In the genomic region with DNA sequence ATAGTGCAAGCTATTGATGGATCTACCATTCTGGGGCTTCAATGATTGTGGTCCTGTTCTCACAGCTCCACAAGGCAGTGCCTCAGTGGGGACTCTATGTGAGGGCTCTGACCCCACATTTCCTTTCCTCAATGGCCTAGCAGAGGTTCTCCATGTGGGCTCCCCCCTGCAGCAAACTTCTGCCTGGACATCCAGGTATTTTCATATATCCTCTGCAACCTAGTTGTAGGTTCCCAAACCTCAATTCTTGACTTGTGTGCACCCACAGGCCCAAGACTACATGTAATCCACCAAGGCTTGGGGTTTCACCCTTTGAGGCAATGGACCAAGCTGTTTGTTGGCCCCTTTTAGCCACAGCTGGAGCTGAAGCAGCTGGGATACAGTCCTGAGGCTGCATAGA, we compare ENCODE assay signal across 39 cellular contexts. TPM values are rescaled to one million over a fixed set of nuclear protein-coding genes. Genes with fewer than 3 reads are reported as not detected.
"Had no signal": no experiment of that assay in that cellular context is flagged by ENCODE, and none has a peak within 500 bp of the region (broad histone marks: within the 10 kb centered on the region; RNA-seq: fewer than 3 reads in every experiment).

No MANE protein-coding gene starts in this region.

- H3K4me3 ChIP-seq: ascending aorta, cardiac muscle cell had no signal

- H3K27ac ChIP-seq: ascending aorta, cardiac muscle cell, WERI-Rb-1 had no signal

- H3K27ac Mint-ChIP-seq: activated CD4-positive, alpha-beta memory T cell treated with anti-CD3 and anti-CD28 coated beads, Interleukin-2, amount 10 ng/mL, durations not matched to agents 7 days and 5 days; activated CD4-positive, alpha-beta T cell treated with anti-CD3 and anti-CD28 coated beads for 36 hours; activated CD4-positive, alpha-beta T cell treated with anti-CD3 and anti-CD28 coated beads, Interleukin-2, amount 10 ng/mL, durations not matched to agents 7 days and 5 days; activated CD8-positive, alpha-beta memory T cell treated with anti-CD3 and anti-CD28 coated beads, Interleukin-2, amount 10 ng/mL, durations not matched to agents 7 days and 5 days; activated CD8-positive, alpha-beta T cell treated with anti-CD3 and anti-CD28 coated beads, Interleukin-2, amount 10 ng/mL, durations not matched to agents 7 days and 5 days; activated naive CD4-positive, alpha-beta T cell treated with anti-CD3 and anti-CD28 coated beads, Interleukin-2, amount 10 ng/mL, durations not matched to agents 7 days and 5 days; activated naive CD4-positive, alpha-beta T cell treated with anti-CD3 and anti-CD28 coated beads, Interleukin-2, amount 50 U/mL, for 24 hours; activated naive CD8-positive, alpha-beta T cell; activated naive CD8-positive, alpha-beta T cell treated with anti-CD3 and anti-CD28 coated beads, Interleukin-2, amount 10 ng/mL, durations not matched to agents 7 days and 5 days; activated naive CD8-positive, alpha-beta T cell treated with anti-CD3 and anti-CD28 coated beads, Interleukin-2, amount 50 U/mL, for 24 hours; activated T-cell treated with anti-CD3 and anti-CD28 coated beads, Interleukin-2, amount 50 U/mL, for 24 hours; activated T-helper 2 cell treated with anti-CD3 and anti-CD28 coated beads, Interferon-gamma antibody, Interleukin-2, Interleukin-4, amounts not matched to agents 10 μg/mL and 5 μg/mL and 100 μg/mL, durations not matched to agents 14 hours and 24 hours and 36 hours; brain; T-helper 1 cell treated with Interleukin-12 subunit alpha and Interleukin-12 subunit beta and Interleukin-4 antibody, amounts not matched to agents 30 μg/mL and 1 μg/mL, for 36 hours; T-helper 2 cell treated with Interferon-gamma antibody and Interleukin-4, amounts not matched to agents 5 μg/mL and 100 μg/mL, for 36 hours; WTC11 had no signal

- H3K4me3 Mint-ChIP-seq: activated CD4-positive, alpha-beta memory T cell treated with anti-CD3 and anti-CD28 coated beads, Interleukin-2, amount 10 ng/mL, durations not matched to agents 7 days and 5 days; activated CD4-positive, alpha-beta T cell treated with anti-CD3 and anti-CD28 coated beads for 36 hours; activated CD4-positive, alpha-beta T cell treated with anti-CD3 and anti-CD28 coated beads, Interleukin-2, amount 10 ng/mL, durations not matched to agents 7 days and 5 days; activated CD8-positive, alpha-beta memory T cell treated with anti-CD3 and anti-CD28 coated beads, Interleukin-2, amount 10 ng/mL, durations not matched to agents 7 days and 5 days; activated CD8-positive, alpha-beta T cell treated with anti-CD3 and anti-CD28 coated beads, Interleukin-2, amount 10 ng/mL, durations not matched to agents 7 days and 5 days; activated naive CD4-positive, alpha-beta T cell treated with anti-CD3 and anti-CD28 coated beads, Interleukin-2, amount 10 ng/mL, durations not matched to agents 7 days and 5 days; activated naive CD4-positive, alpha-beta T cell treated with anti-CD3 and anti-CD28 coated beads, Interleukin-2, amount 50 U/mL, for 24 hours; activated naive CD8-positive, alpha-beta T cell; activated naive CD8-positive, alpha-beta T cell treated with anti-CD3 and anti-CD28 coated beads, Interleukin-2, amount 10 ng/mL, durations not matched to agents 7 days and 5 days; activated naive CD8-positive, alpha-beta T cell treated with anti-CD3 and anti-CD28 coated beads, Interleukin-2, amount 50 U/mL, for 24 hours; activated T-cell treated with anti-CD3 and anti-CD28 coated beads, Interleukin-2, amount 50 U/mL, for 24 hours; brain; central memory CD8-positive, alpha-beta T cell; T-helper 1 cell treated with Interleukin-12 subunit alpha and Interleukin-12 subunit beta and Interleukin-4 antibody, amounts not matched to agents 30 μg/mL and 1 μg/mL, for 36 hours; T-helper 2 cell treated with Interferon-gamma antibody and Interleukin-4, amounts not matched to agents 5 μg/mL and 100 μg/mL, for 36 hours; WTC11 had no signal

- ATAC-seq: activated CD4-positive, alpha-beta T cell treated with anti-CD3 and anti-CD28 coated beads for 36 hours; activated CD4-positive, CD25-positive, alpha-beta regulatory T cell treated with anti-CD3 and anti-CD28 coated beads, Interleukin-2, amount 50 U/mL, for 24 hours; activated CD8-positive, alpha-beta memory T cell treated with anti-CD3 and anti-CD28 coated beads, Interleukin-2, amount 10 ng/mL, durations not matched to agents 7 days and 5 days; activated CD8-positive, alpha-beta T cell treated with anti-CD3 and anti-CD28 coated beads, Interleukin-2, amount 10 ng/mL, durations not matched to agents 7 days and 5 days; activated naive CD8-positive, alpha-beta T cell treated with anti-CD3 and anti-CD28 coated beads, Interleukin-2, amount 50 U/mL, for 24 hours; WTC11 had no signal

- H3K27me3 Mint-ChIP-seq: activated CD4-positive, alpha-beta memory T cell treated with anti-CD3 and anti-CD28 coated beads, Interleukin-2, amount 10 ng/mL, durations not matched to agents 7 days and 5 days; activated CD4-positive, alpha-beta T cell treated with anti-CD3 and anti-CD28 coated beads for 36 hours; activated CD4-positive, alpha-beta T cell treated with anti-CD3 and anti-CD28 coated beads, Interleukin-2, amount 10 ng/mL, durations not matched to agents 7 days and 5 days; activated CD8-positive, alpha-beta memory T cell treated with anti-CD3 and anti-CD28 coated beads, Interleukin-2, amount 10 ng/mL, durations not matched to agents 7 days and 5 days; activated naive CD4-positive, alpha-beta T cell treated with anti-CD3 and anti-CD28 coated beads, Interleukin-2, amount 10 ng/mL, durations not matched to agents 7 days and 5 days; activated naive CD4-positive, alpha-beta T cell treated with anti-CD3 and anti-CD28 coated beads, Interleukin-2, amount 50 U/mL, for 24 hours; activated naive CD8-positive, alpha-beta T cell; activated naive CD8-positive, alpha-beta T cell treated with anti-CD3 and anti-CD28 coated beads, Interleukin-2, amount 10 ng/mL, durations not matched to agents 7 days and 5 days; activated naive CD8-positive, alpha-beta T cell treated with anti-CD3 and anti-CD28 coated beads, Interleukin-2, amount 50 U/mL, for 24 hours; activated T-cell treated with anti-CD3 and anti-CD28 coated beads, Interleukin-2, amount 50 U/mL, for 24 hours; central memory CD8-positive, alpha-beta T cell had no signal

- H3K4me1 Mint-ChIP-seq: activated CD4-positive, alpha-beta memory T cell treated with anti-CD3 and anti-CD28 coated beads, Interleukin-2, amount 10 ng/mL, durations not matched to agents 7 days and 5 days; activated CD4-positive, alpha-beta T cell treated with anti-CD3 and anti-CD28 coated beads for 36 hours; activated CD4-positive, alpha-beta T cell treated with anti-CD3 and anti-CD28 coated beads, Interleukin-2, amount 10 ng/mL, durations not matched to agents 7 days and 5 days; activated CD8-positive, alpha-beta memory T cell treated with anti-CD3 and anti-CD28 coated beads, Interleukin-2, amount 10 ng/mL, durations not matched to agents 7 days and 5 days; activated naive CD4-positive, alpha-beta T cell treated with anti-CD3 and anti-CD28 coated beads, Interleukin-2, amount 10 ng/mL, durations not matched to agents 7 days and 5 days; activated naive CD4-positive, alpha-beta T cell treated with anti-CD3 and anti-CD28 coated beads, Interleukin-2, amount 50 U/mL, for 24 hours; activated naive CD8-positive, alpha-beta T cell treated with anti-CD3 and anti-CD28 coated beads, Interleukin-2, amount 10 ng/mL, durations not matched to agents 7 days and 5 days; activated naive CD8-positive, alpha-beta T cell treated with anti-CD3 and anti-CD28 coated beads, Interleukin-2, amount 50 U/mL, for 24 hours; brain; central memory CD8-positive, alpha-beta T cell had no signal

- DNase-seq: activated CD4-positive, alpha-beta memory T cell treated with anti-CD3 and anti-CD28 coated beads, Interleukin-2, amount 10 ng/mL, durations not matched to agents 7 days and 5 days; activated CD4-positive, alpha-beta T cell treated with anti-CD3 and anti-CD28 coated beads for 1 hour; activated CD4-positive, alpha-beta T cell treated with anti-CD3 and anti-CD28 coated beads for 36 hours; activated CD4-positive, alpha-beta T cell treated with anti-CD3 and anti-CD28 coated beads for 48 hours; activated CD4-positive, alpha-beta T cell treated with anti-CD3 and anti-CD28 coated beads, Interleukin-2, amount 10 ng/mL, durations not matched to agents 7 days and 5 days; activated CD4-positive, alpha-beta T cell treated with anti-CD3 and anti-CD28 coated beads, Interleukin-2, amount 50 U/mL, for 48 hours; activated CD4-positive, CD25-positive, alpha-beta regulatory T cell; activated CD8-positive, alpha-beta memory T cell treated with anti-CD3 and anti-CD28 coated beads for 24 hours; activated CD8-positive, alpha-beta memory T cell treated with anti-CD3 and anti-CD28 coated beads, Interleukin-2, amount 10 ng/mL, durations not matched to agents 7 days and 5 days; activated CD8-positive, alpha-beta memory T cell treated with anti-CD3 and anti-CD28 coated beads, Interleukin-2, amount 50 U/mL, for 48 hours; activated CD8-positive, alpha-beta T cell treated with anti-CD3 and anti-CD28 coated beads, Interleukin-2, amount 10 ng/mL, durations not matched to agents 7 days and 5 days; activated effector memory CD4-positive, alpha-beta T cell treated with Interleukin-2 at 50 U/mL for 16 hours; activated gamma-delta T cell; activated naive CD4-positive, alpha-beta T cell treated with anti-CD3 and anti-CD28 coated beads, Interleukin-2, amount 10 ng/mL, durations not matched to agents 7 days and 5 days; activated naive CD4-positive, alpha-beta T cell treated with Interleukin-2 at 50 U/mL for 16 hours; activated naive CD8-positive, alpha-beta T cell treated with anti-CD3 and anti-CD28 coated beads, Interleukin-2, amount 10 ng/mL, durations not matched to agents 7 days and 5 days; activated naive CD8-positive, alpha-beta T cell treated with anti-CD3 and anti-CD28 coated beads, Interleukin-2, amount 50 U/mL, for 24 hours; activated T-cell treated with anti-CD3 and anti-CD28 coated beads, Interleukin-2, amount 50 U/mL, for 24 hours; activated T-cell treated with anti-CD3 and anti-CD28 coated beads, Interleukin-2, amount 50 U/mL, for 48 hours; amygdala; anterior cingulate cortex; caudate nucleus; cerebellar nuclear complex; T-helper 1 cell; T-helper 2 cell; T-helper 9 cell; WERI-Rb-1 had no signal

- H3K36me3 Mint-ChIP-seq: activated naive CD4-positive, alpha-beta T cell treated with anti-CD3 and anti-CD28 coated beads, Interleukin-2, amount 10 ng/mL, durations not matched to agents 7 days and 5 days; activated naive CD4-positive, alpha-beta T cell treated with anti-CD3 and anti-CD28 coated beads, Interleukin-2, amount 50 U/mL, for 24 hours; activated naive CD8-positive, alpha-beta T cell; activated naive CD8-positive, alpha-beta T cell treated with anti-CD3 and anti-CD28 coated beads, Interleukin-2, amount 10 ng/mL, durations not matched to agents 7 days and 5 days had no signal

- H3K9me3 ChIP-seq: ascending aorta had no signal

- H3K27me3 ChIP-seq: ascending aorta, cardiac muscle cell had no signal

- H3K36me3 ChIP-seq: cardiac muscle cell, WERI-Rb-1 had no signal

- H3K4me1 ChIP-seq: ascending aorta had no signal

RNA-seq across cellular contexts. Expression of a gene that starts 35.9 kb away (rescaled TPM):
- total RNA-seq: activated CD4-positive, alpha-beta memory T cell treated with anti-CD3 and anti-CD28 coated beads, Interleukin-2, amount 10 ng/mL, durations not matched to agents 7 days and 5 days; activated CD4-positive, alpha-beta T cell treated with anti-CD3 and anti-CD28 coated beads for 36 hours; activated CD4-positive, alpha-beta T cell treated with anti-CD3 and anti-CD28 coated beads, Interleukin-2, amount 10 ng/mL, durations not matched to agents 7 days and 5 days; activated CD8-positive, alpha-beta memory T cell treated with anti-CD3 and anti-CD28 coated beads, Interleukin-2, amount 10 ng/mL, durations not matched to agents 7 days and 5 days; activated CD8-positive, alpha-beta T cell treated with anti-CD3 and anti-CD28 coated beads, Interleukin-2, amount 10 ng/mL, durations not matched to agents 7 days and 5 days; activated naive CD8-positive, alpha-beta T cell treated with anti-CD3 and anti-CD28 coated beads, Interleukin-2, amount 10 ng/mL, durations not matched to agents 7 days and 5 days; activated T-helper 2 cell treated with anti-CD3 and anti-CD28 coated beads, Interferon-gamma antibody, Interleukin-2, Interleukin-4, amounts not matched to agents 10 μg/mL and 5 μg/mL and 100 μg/mL, durations not matched to agents 14 hours and 24 hours and 36 hours; ascending aorta; bronchial epithelial cell had no signal
- polyA plus RNA-seq: cardiac muscle cell had no signal
